Comparison of ENCODE assay signal across 14 cellular contexts in the genomic region with DNA sequence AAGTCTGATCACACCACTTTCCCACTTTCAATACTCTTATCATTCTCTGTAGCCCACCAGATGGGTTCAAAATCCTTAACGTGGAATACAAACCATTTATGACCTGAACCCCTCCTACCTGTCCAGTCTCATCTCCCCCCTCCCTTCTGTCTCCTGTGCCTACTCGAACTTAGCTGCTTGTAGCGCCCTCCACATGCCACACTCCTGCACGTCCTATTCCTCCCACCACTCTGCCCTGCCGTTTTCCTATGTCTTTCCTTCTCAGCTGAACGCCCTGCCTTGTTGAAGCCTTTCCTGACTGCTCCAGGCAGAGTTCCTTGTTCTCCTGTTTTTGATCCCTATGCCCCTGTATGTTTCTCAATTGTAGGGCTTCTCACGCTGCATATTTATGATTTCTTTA.
A peak's percentile ranks its signal among the peaks of the same experiment; 100 is the strongest.
DNase-seq lines count a peak whose midpoint lies in the region; ATAC-seq and TF ChIP-seq lines count a peak whose summit lies in the region.
"Had no signal": no experiment of that assay in that cellular context is flagged by ENCODE, and none has a peak within 500 bp of the region (broad histone marks: within the 10 kb centered on the region; RNA-seq: fewer than 3 reads in every experiment).

No MANE protein-coding gene starts in this region.

- no peak overlapping the region for H3K18ac ChIP-seq in H9 (ENCODE audit: insufficient read length, low read depth, low read length)

- H3K36me3 Mint-ChIP-seq in H9 (ENCODE audit: insufficient read depth in 1 of 3, low read depth in 3 of 3), result no peaks in the 10 kb centered on the region
- no peaks in the 10 kb centered on the region for H3K36me3 Mint-ChIP-seq in stimulated activated effector memory CD8-positive, alpha-beta T cell treated with anti-CD3 and anti-CD28 coated beads, Interleukin-12 subunit alpha, Interleukin-12 subunit beta, amount 100 ng/mL, for 72 hours
- H3K36me3 Mint-ChIP-seq in activated CD4-positive, alpha-beta memory T cell treated with anti-CD3 and anti-CD28 coated beads for 36 hours, result no peaks in the 10 kb centered on the region
- H3K36me3 Mint-ChIP-seq: CD4-positive, alpha-beta memory T cell had no signal

- no peak overlapping the region for H3K27ac ChIP-seq in H9 (ENCODE audit: insufficient read length, low read depth, low read length)
- peak overlapping the region; percentile 48 for H3K27ac ChIP-seq in colonic mucosa

- intact Hi-C loops in colonic mucosa (cut with DNase I), result no loop called here
- intact Hi-C loops in activated CD4-positive, alpha-beta memory T cell treated with anti-CD3 and anti-CD28 coated beads for 36 hours (cut with micrococcal nuclease), result no loop called here

- no peak overlapping the region for H4K8ac ChIP-seq in H9 (replicated peaks; ENCODE audit: insufficient read length, low read depth, low read length)

- no peak overlapping the region for H3K4me2 ChIP-seq in H9 (ENCODE audit: insufficient read depth, insufficient read length, low read length)

- peak; percentile 18; the same call in 1 of the 3 replicates for TF ChIP-seq CTCF in H9 (conservative IDR thresholded peaks at IDR 0.05)
- no peak for TF ChIP-seq CTCF in colonic mucosa (IDR thresholded peaks at IDR 0.05)

- no peak overlapping the region for H2AFZ ChIP-seq in H9 (ENCODE audit: low read length)

- CTCF ChIA-PET in activated CD4-positive, alpha-beta memory T cell treated with anti-CD3 and anti-CD28 coated beads for 36 hours (lab: Charles Lee), result no interaction called here

- peaks cover 10% of the 10 kb centered on the region for H3K27me3 Mint-ChIP-seq in H9 (ENCODE audit: low read depth)
- H3K27me3 Mint-ChIP-seq in activated CD4-positive, alpha-beta memory T cell treated with anti-CD3 and anti-CD28 coated beads for 36 hours, result peaks cover 3% of the 10 kb centered on the region

- no peak overlapping the region for H3T11ph ChIP-seq in H9 (ENCODE audit: low read length)

- no peaks in the 10 kb centered on the region for H3K23me2 ChIP-seq in H9 (ENCODE audit: insufficient read length, low read depth, low read length, poor library complexity, severe bottlenecking)

- no peak overlapping the region for H2BK12ac ChIP-seq in H9 (ENCODE audit: insufficient read length, low read depth, low read length)

- no peaks in the 10 kb centered on the region for H3K79me1 ChIP-seq in H9 (ENCODE audit: insufficient read depth, low read depth, low read length, poor library complexity, severe bottlenecking)

- peaks cover 10 to 15% of the 10 kb centered on the region in 2 experiments for H3K4me1 Mint-ChIP-seq in H9
- H3K4me1 Mint-ChIP-seq in stimulated activated effector memory CD8-positive, alpha-beta T cell treated with anti-CD3 and anti-CD28 coated beads, Interleukin-12 subunit alpha, Interleukin-12 subunit beta, amount 100 ng/mL, for 72 hours, result no peaks in the 10 kb centered on the region
- no peaks in the 10 kb centered on the region for H3K4me1 Mint-ChIP-seq in activated CD4-positive, alpha-beta memory T cell treated with anti-CD3 and anti-CD28 coated beads for 36 hours (ENCODE audit: low read depth)
- H3K4me1 Mint-ChIP-seq: CD4-positive, alpha-beta memory T cell had no signal

- no peak overlapping the region for H3K4me3 Mint-ChIP-seq in H9
- no peak overlapping the region for H3K4me3 Mint-ChIP-seq in stimulated activated effector memory CD8-positive, alpha-beta T cell treated with anti-CD3 and anti-CD28 coated beads, Interleukin-12 subunit alpha, Interleukin-12 subunit beta, amount 100 ng/mL, for 72 hours
- H3K4me3 Mint-ChIP-seq in activated CD4-positive, alpha-beta memory T cell treated with anti-CD3 and anti-CD28 coated beads for 36 hours, result no peak overlapping the region
- H3K4me3 Mint-ChIP-seq: CD4-positive, alpha-beta memory T cell had no signal

- H3K27me3 ChIP-seq in H9 (ENCODE audit: insufficient read depth, low read length) (no peaks in the 10 kb centered on the region), colonic mucosa (no peaks in the 10 kb centered on the region)

- H2BK120ac ChIP-seq in H9 (ENCODE audit: low read depth, low read length, poor library complexity, severe bottlenecking), result no peak overlapping the region

- no peak overlapping the region for H3K14ac ChIP-seq in H9 (ENCODE audit: insufficient read depth, low read length)

- no peak overlapping the region for H2BK20ac ChIP-seq in H9 (ENCODE audit: low read depth, low read length, poor library complexity, severe bottlenecking)

- H3K9me3 ChIP-seq in H9 (ENCODE audit: control insufficient read depth, low read depth, low read length) (no peaks in the 10 kb centered on the region), colonic mucosa (no peaks in the 10 kb centered on the region)

- no peak overlapping the region for H2BK15ac ChIP-seq in H9 (ENCODE audit: low read depth, low read length)

- no peak for DNase-seq in H9
- DNase-seq in colonic mucosa, result no peak
- DNase-seq in stimulated activated effector memory CD8-positive, alpha-beta T cell treated with anti-CD3 and anti-CD28 coated beads, Interleukin-12 subunit alpha, Interleukin-12 subunit beta, amount 100 ng/mL, for 72 hours (ENCODE audit: low spot score in 2 of 2), result no peak
- no peak for DNase-seq in activated gamma-delta T cell (lab: John Stamatoyannopoulos, UW)
- DNase-seq in activated CD4-positive, alpha-beta memory T cell treated with anti-CD3 and anti-CD28 coated beads for 36 hours, result no peak
- DNase-seq in activated T-cell treated with anti-CD3 and anti-CD28 coated beads, Interleukin-2, amount 50 U/mL, for 48 hours, result no peak
- DNase-seq: C1 segment of cervical spinal cord, Calu3, COR-L47, DMS53, DMS79 treated with DMSO at 0.1 percent for 48 hours, GF-D8, HCEC 1CT had no signal

- no peak overlapping the region for H2AK5ac ChIP-seq in H9 (ENCODE audit: insufficient read length, low read length)

- H3K9me3 Mint-ChIP-seq in H9, result no peaks in the 10 kb centered on the region; a peak in 2 of 5 replicates
- peaks cover 7% of the 10 kb centered on the region for H3K9me3 Mint-ChIP-seq in stimulated activated effector memory CD8-positive, alpha-beta T cell treated with anti-CD3 and anti-CD28 coated beads, Interleukin-12 subunit alpha, Interleukin-12 subunit beta, amount 100 ng/mL, for 72 hours
- no peaks in the 10 kb centered on the region for H3K9me3 Mint-ChIP-seq in activated CD4-positive, alpha-beta memory T cell treated with anti-CD3 and anti-CD28 coated beads for 36 hours

- no peak overlapping the region for H3K4me3 ChIP-seq in colonic mucosa

- no CpG with 5 or more reads among the region's 7 CpGs for WGBS in H9 (ENCODE audit: extremely low coverage, insufficient read length, low lambda C conversion rate)

- H3K9ac ChIP-seq in H9 (ENCODE audit: extremely low read depth, insufficient read length, low read length), result no peak overlapping the region
- H3K9ac ChIP-seq in colonic mucosa (ENCODE audit: low read depth in 2 of 2, low read length in 2 of 2), result no peak overlapping the region

- no peak overlapping the region for H4K91ac ChIP-seq in H9 (ENCODE audit: insufficient read length, low read depth, low read length)

- H3K4me1 ChIP-seq in H9 (ENCODE audit: insufficient read depth, low read length), result no peaks in the 10 kb centered on the region; the same call in 1 of the 2 replicates
- no peaks in the 10 kb centered on the region for H3K4me1 ChIP-seq in colonic mucosa

- H3K27ac Mint-ChIP-seq in H9, result no peak overlapping the region
- H3K27ac Mint-ChIP-seq in stimulated activated effector memory CD8-positive, alpha-beta T cell treated with anti-CD3 and anti-CD28 coated beads, Interleukin-12 subunit alpha, Interleukin-12 subunit beta, amount 100 ng/mL, for 72 hours, result no peak overlapping the region
- no peak overlapping the region for H3K27ac Mint-ChIP-seq in activated CD4-positive, alpha-beta memory T cell treated with anti-CD3 and anti-CD28 coated beads for 36 hours
- H3K27ac Mint-ChIP-seq: CD4-positive, alpha-beta memory T cell had no signal

- no peaks in the 10 kb centered on the region for H3K36me3 ChIP-seq in colonic mucosa

- no peak overlapping the region for H3K4ac ChIP-seq in H9 (ENCODE audit: low read depth, low read length)

- no peaks in the 10 kb centered on the region for H3K79me2 ChIP-seq in H9 (ENCODE audit: insufficient read depth, low read length)

- peak; percentile 8 for ATAC-seq in stimulated activated effector memory CD8-positive, alpha-beta T cell treated with anti-CD3 and anti-CD28 coated beads, Interleukin-12 subunit alpha, Interleukin-12 subunit beta, amount 100 ng/mL, for 72 hours

- H3K56ac ChIP-seq in H9 (ENCODE audit: insufficient read length, low read depth, low read length), result no peak overlapping the region

- no peaks in the 10 kb centered on the region for H4K20me1 ChIP-seq in H9 (ENCODE audit: control insufficient read depth, insufficient read depth, insufficient read length)

- POLR2A ChIA-PET in activated CD4-positive, alpha-beta memory T cell treated with anti-CD3 and anti-CD28 coated beads for 36 hours (lab: Charles Lee), result no interaction called here

- H3K23ac ChIP-seq in H9 (ENCODE audit: insufficient read length, low read depth, low read length), result no peak overlapping the region

- H4K5ac ChIP-seq in H9 (ENCODE audit: insufficient read length, low read depth, low read length), result no peak overlapping the region

- H2BK5ac ChIP-seq in H9 (ENCODE audit: insufficient read length, low read length), result no peak overlapping the region
